ENCODE assay signal across 1 cellular context in the genomic region with DNA sequence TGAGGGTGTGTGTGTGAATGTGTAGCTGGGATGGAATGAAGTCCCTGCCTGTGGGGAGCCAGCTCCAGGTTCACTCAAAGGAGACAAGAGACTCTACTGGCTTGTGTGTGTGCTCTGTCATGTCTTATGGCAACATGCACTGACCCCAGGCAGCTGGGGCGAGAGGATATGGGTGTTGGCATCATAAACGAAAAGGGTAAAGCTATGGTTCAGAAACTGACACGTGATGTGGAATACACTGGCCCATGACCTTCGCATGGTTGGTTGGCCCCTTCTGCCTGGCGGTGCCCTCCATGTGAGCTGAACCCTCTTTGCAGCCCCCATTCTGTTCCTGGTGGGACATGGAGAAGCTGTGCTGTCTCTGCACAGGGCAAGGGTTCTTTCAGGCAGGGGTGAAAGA.
TF ChIP-seq lines count a peak whose summit lies in the region.

No MANE protein-coding gene starts in this region.

TF ChIP-seq in H1, 55 proteins besides CTCF, POLR2A, EP300 and RAD21:
- TF ChIP-seq CHD1 (IDR thresholded peaks at IDR 0.05; ENCODE audit: low read depth, low read length) (no peak), RNF2 (IDR thresholded peaks at IDR 0.05; ENCODE audit: borderline replicate concordance, low read depth, low read length, missing control alignments, poor library complexity, severe bottlenecking) (no peak), TAF7 (optimal IDR thresholded peaks at IDR 0.05; ENCODE audit: borderline replicate concordance, low read depth, low read length) (no peak), NANOG (IDR thresholded peaks at IDR 0.05; ENCODE audit: insufficient read depth, low read depth, low read length, poor library complexity, severe bottlenecking) (no peak), MAX (IDR thresholded peaks at IDR 0.05) (no peak), SP4 (IDR thresholded peaks at IDR 0.05; ENCODE audit: low read length) (no peak), EZH2 (IDR thresholded peaks at IDR 0.05; ENCODE audit: low read depth, low read length, severe bottlenecking) (no peak), CHD2 (IDR thresholded peaks at IDR 0.05; ENCODE audit: low read length) (no peak), SIRT6 (IDR thresholded peaks at IDR 0.05; ENCODE audit: low read length) (no peak), NRF1 (IDR thresholded peaks at IDR 0.05; ENCODE audit: low read depth, low read length) (no peak), ATF3 (IDR thresholded peaks at IDR 0.05; ENCODE audit: insufficient read depth, low read depth, low read length) (no peak), SRF (IDR thresholded peaks at IDR 0.05; ENCODE audit: low read depth, low read length) (no peak), TEAD4 (IDR thresholded peaks at IDR 0.05; ENCODE audit: low read depth, low read length) (no peak), CBX8 (IDR thresholded peaks at IDR 0.05; ENCODE audit: borderline replicate concordance, low read depth, low read length) (no peak), ZNF274 (IDR thresholded peaks at IDR 0.05; ENCODE audit: borderline replicate concordance, extremely low read depth, low read length) (no peak)
- TF ChIP-seq, protein P1, sequence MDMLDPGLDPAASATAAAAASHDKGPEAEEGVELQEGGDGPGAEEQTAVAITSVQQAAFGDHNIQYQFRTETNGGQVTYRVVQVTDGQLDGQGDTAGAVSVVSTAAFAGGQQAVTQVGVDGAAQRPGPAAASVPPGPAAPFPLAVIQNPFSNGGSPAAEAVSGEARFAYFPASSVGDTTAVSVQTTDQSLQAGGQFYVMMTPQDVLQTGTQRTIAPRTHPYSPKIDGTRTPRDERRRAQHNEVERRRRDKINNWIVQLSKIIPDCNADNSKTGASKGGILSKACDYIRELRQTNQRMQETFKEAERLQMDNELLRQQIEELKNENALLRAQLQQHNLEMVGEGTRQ (IDR thresholded peaks at IDR 0.05; ENCODE audit: low read length), result no peak
- TF ChIP-seq, protein P2, sequence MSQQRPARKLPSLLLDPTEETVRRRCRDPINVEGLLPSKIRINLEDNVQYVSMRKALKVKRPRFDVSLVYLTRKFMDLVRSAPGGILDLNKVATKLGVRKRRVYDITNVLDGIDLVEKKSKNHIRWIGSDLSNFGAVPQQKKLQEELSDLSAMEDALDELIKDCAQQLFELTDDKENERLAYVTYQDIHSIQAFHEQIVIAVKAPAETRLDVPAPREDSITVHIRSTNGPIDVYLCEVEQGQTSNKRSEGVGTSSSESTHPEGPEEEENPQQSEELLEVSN (IDR thresholded peaks at IDR 0.05), result no peak
